29 cellular contexts compared by ENCODE assay signal in the genomic region with DNA sequence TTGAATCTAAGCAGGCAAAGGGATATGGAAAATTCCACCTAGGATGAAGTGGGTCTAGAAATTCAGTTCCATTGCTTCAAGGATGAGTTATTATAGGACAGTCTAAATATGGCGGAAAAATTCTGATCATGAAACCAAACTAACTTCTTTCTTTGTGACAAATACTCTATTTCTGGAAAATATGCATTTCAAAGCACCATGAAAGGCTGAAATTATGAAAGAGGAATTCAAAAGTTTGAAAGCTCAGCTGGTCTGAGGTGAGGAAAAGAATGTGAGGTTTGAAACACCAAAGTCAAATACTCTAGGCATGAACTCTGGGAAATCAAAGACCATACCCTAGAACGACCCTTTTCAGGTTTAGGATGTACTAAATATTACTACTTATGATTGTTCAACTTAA. TPM values are rescaled to one million over a fixed set of nuclear protein-coding genes. Genes with fewer than 3 reads are reported as not detected.
"Had no signal": no experiment of that assay in that cellular context is flagged by ENCODE, and none has a peak within 500 bp of the region (broad histone marks: within the 10 kb centered on the region; RNA-seq: fewer than 3 reads in every experiment).

No MANE protein-coding gene starts in this region.

- ATAC-seq: activated CD4-positive, alpha-beta T cell treated with anti-CD3 and anti-CD28 coated beads for 36 hours; activated CD8-positive, alpha-beta memory T cell treated with anti-CD3 and anti-CD28 coated beads, Interleukin-2, amount 10 ng/mL, durations not matched to agents 7 days and 5 days; activated CD8-positive, alpha-beta T cell treated with anti-CD3 and anti-CD28 coated beads, Interleukin-2, amount 10 ng/mL, durations not matched to agents 7 days and 5 days; activated naive CD4-positive, alpha-beta T cell treated with anti-CD3 and anti-CD28 coated beads, Interleukin-2, amount 50 U/mL, for 72 hours; body of pancreas; esophagus mucosa; foreskin keratinocyte; gastrocnemius medialis; heart left ventricle had no signal

- H3K27me3 ChIP-seq: ascending aorta, body of pancreas, colonic mucosa, foreskin keratinocyte, gastrocnemius medialis, heart left ventricle had no signal

- H3K4me1 Mint-ChIP-seq: activated CD4-positive, alpha-beta T cell treated with anti-CD3 and anti-CD28 coated beads for 36 hours; activated CD4-positive, alpha-beta T cell treated with anti-CD3 and anti-CD28 coated beads, Interleukin-2, amount 10 ng/mL, durations not matched to agents 24 days and 14 days; activated CD8-positive, alpha-beta memory T cell treated with anti-CD3 and anti-CD28 coated beads, Interleukin-2, amount 10 ng/mL, durations not matched to agents 7 days and 5 days; activated naive CD4-positive, alpha-beta T cell treated with anti-CD3 and anti-CD28 coated beads, Interleukin-2, amount 10 ng/mL, durations not matched to agents 7 days and 5 days; activated naive CD8-positive, alpha-beta T cell treated with anti-CD3 and anti-CD28 coated beads, Interleukin-2, amount 10 ng/mL, durations not matched to agents 7 days and 5 days had no signal

- H3K4me3 ChIP-seq: ascending aorta, body of pancreas, colonic mucosa, gastrocnemius medialis, heart left ventricle had no signal

- H3K27ac ChIP-seq: ascending aorta, body of pancreas, colonic mucosa, foreskin keratinocyte, gastrocnemius medialis, heart left ventricle had no signal

- H3K9me3 ChIP-seq: ascending aorta, body of pancreas, colonic mucosa, gastrocnemius medialis, heart left ventricle had no signal

- H3K4me1 ChIP-seq: ascending aorta, body of pancreas, colonic mucosa, gastrocnemius medialis, heart left ventricle had no signal

- H3K36me3 Mint-ChIP-seq: activated CD4-positive, alpha-beta memory T cell treated with anti-CD3 and anti-CD28 coated beads for 36 hours; activated CD8-positive, alpha-beta memory T cell treated with anti-CD3 and anti-CD28 coated beads, Interleukin-2, amount 10 ng/mL, durations not matched to agents 7 days and 5 days; activated naive CD4-positive, alpha-beta T cell treated with anti-CD3 and anti-CD28 coated beads, Interleukin-2, amount 10 ng/mL, durations not matched to agents 7 days and 5 days; activated naive CD4-positive, alpha-beta T cell treated with anti-CD3 and anti-CD28 coated beads, Interleukin-2, amount 50 U/mL, for 72 hours; activated naive CD8-positive, alpha-beta T cell treated with anti-CD3 and anti-CD28 coated beads, Interleukin-2, amount 10 ng/mL, durations not matched to agents 7 days and 5 days had no signal

- H3K27me3 Mint-ChIP-seq: activated CD4-positive, alpha-beta memory T cell treated with anti-CD3 and anti-CD28 coated beads for 36 hours; activated CD4-positive, alpha-beta T cell treated with anti-CD3 and anti-CD28 coated beads for 36 hours; activated CD4-positive, alpha-beta T cell treated with anti-CD3 and anti-CD28 coated beads, Interleukin-2, amount 10 ng/mL, durations not matched to agents 24 days and 14 days; activated CD8-positive, alpha-beta memory T cell treated with anti-CD3 and anti-CD28 coated beads, Interleukin-2, amount 10 ng/mL, durations not matched to agents 7 days and 5 days; activated naive CD4-positive, alpha-beta T cell treated with anti-CD3 and anti-CD28 coated beads, Interleukin-2, amount 10 ng/mL, durations not matched to agents 7 days and 5 days; activated naive CD8-positive, alpha-beta T cell treated with anti-CD3 and anti-CD28 coated beads, Interleukin-2, amount 10 ng/mL, durations not matched to agents 7 days and 5 days had no signal

- H3K4me3 Mint-ChIP-seq: activated CD4-positive, alpha-beta memory T cell treated with anti-CD3 and anti-CD28 coated beads for 36 hours; activated CD4-positive, alpha-beta T cell treated with anti-CD3 and anti-CD28 coated beads for 36 hours; activated CD4-positive, alpha-beta T cell treated with anti-CD3 and anti-CD28 coated beads, Interleukin-2, amount 10 ng/mL, durations not matched to agents 24 days and 14 days; activated CD8-positive, alpha-beta memory T cell treated with anti-CD3 and anti-CD28 coated beads, Interleukin-2, amount 10 ng/mL, durations not matched to agents 7 days and 5 days; activated CD8-positive, alpha-beta T cell treated with anti-CD3 and anti-CD28 coated beads, Interleukin-2, amount 10 ng/mL, durations not matched to agents 7 days and 5 days; activated naive CD4-positive, alpha-beta T cell treated with anti-CD3 and anti-CD28 coated beads, Interleukin-2, amount 10 ng/mL, durations not matched to agents 7 days and 5 days; activated naive CD8-positive, alpha-beta T cell treated with anti-CD3 and anti-CD28 coated beads, Interleukin-2, amount 10 ng/mL, durations not matched to agents 7 days and 5 days; activated T-helper 1 cell treated with anti-CD3 and anti-CD28 coated beads, Interleukin-12 subunit alpha, Interleukin-12 subunit beta, Interleukin-2, Interleukin-4 antibody, amounts not matched to agents 30 ng/mL and 10 ng/mL and 1 ng/mL, durations not matched to agents 14 hours and 24 hours and 36 hours had no signal

- H3K9me3 Mint-ChIP-seq: activated CD4-positive, alpha-beta T cell treated with anti-CD3 and anti-CD28 coated beads, Interleukin-2, amount 10 ng/mL, durations not matched to agents 24 days and 14 days; activated naive CD4-positive, alpha-beta T cell treated with anti-CD3 and anti-CD28 coated beads, Interleukin-2, amount 10 ng/mL, durations not matched to agents 7 days and 5 days; activated T-helper 1 cell treated with anti-CD3 and anti-CD28 coated beads, Interleukin-12 subunit alpha, Interleukin-12 subunit beta, Interleukin-2, Interleukin-4 antibody, amounts not matched to agents 30 ng/mL and 10 ng/mL and 1 ng/mL, durations not matched to agents 14 hours and 24 hours and 36 hours had no signal

- H3K27ac Mint-ChIP-seq: activated CD4-positive, alpha-beta memory T cell treated with anti-CD3 and anti-CD28 coated beads for 36 hours; activated CD4-positive, alpha-beta T cell treated with anti-CD3 and anti-CD28 coated beads for 36 hours; activated CD4-positive, alpha-beta T cell treated with anti-CD3 and anti-CD28 coated beads, Interleukin-2, amount 10 ng/mL, durations not matched to agents 24 days and 14 days; activated CD8-positive, alpha-beta memory T cell treated with anti-CD3 and anti-CD28 coated beads, Interleukin-2, amount 10 ng/mL, durations not matched to agents 7 days and 5 days; activated CD8-positive, alpha-beta T cell treated with anti-CD3 and anti-CD28 coated beads, Interleukin-2, amount 10 ng/mL, durations not matched to agents 7 days and 5 days; activated naive CD4-positive, alpha-beta T cell treated with anti-CD3 and anti-CD28 coated beads, Interleukin-2, amount 10 ng/mL, durations not matched to agents 7 days and 5 days; activated naive CD4-positive, alpha-beta T cell treated with anti-CD3 and anti-CD28 coated beads, Interleukin-2, amount 50 U/mL, for 72 hours; activated naive CD8-positive, alpha-beta T cell treated with anti-CD3 and anti-CD28 coated beads, Interleukin-2, amount 10 ng/mL, durations not matched to agents 7 days and 5 days; activated T-helper 1 cell treated with anti-CD3 and anti-CD28 coated beads, Interleukin-12 subunit alpha, Interleukin-12 subunit beta, Interleukin-2, Interleukin-4 antibody, amounts not matched to agents 30 ng/mL and 10 ng/mL and 1 ng/mL, durations not matched to agents 14 hours and 24 hours and 36 hours had no signal

- DNase-seq: activated CD4-positive, alpha-beta memory T cell treated with anti-CD3 and anti-CD28 coated beads for 36 hours; activated CD4-positive, alpha-beta T cell treated with anti-CD3 and anti-CD28 coated beads for 36 hours; activated CD4-positive, alpha-beta T cell treated with anti-CD3 and anti-CD28 coated beads, Interleukin-2, amount 10 ng/mL, durations not matched to agents 24 days and 14 days; activated CD4-positive, CD25-positive, alpha-beta regulatory T cell; activated CD4-positive, CD25-positive, alpha-beta regulatory T cell treated with anti-CD3 and anti-CD28 coated beads, Interleukin-2, amount 50 U/mL, for 72 hours; activated CD8-positive, alpha-beta memory T cell treated with anti-CD3 and anti-CD28 coated beads, Interleukin-2, amount 10 ng/mL, durations not matched to agents 7 days and 5 days; activated CD8-positive, alpha-beta memory T cell treated with anti-CD3 and anti-CD28 coated beads, Interleukin-2, amount 50 U/mL, for 4 hours; activated CD8-positive, alpha-beta T cell treated with anti-CD3 and anti-CD28 coated beads, Interleukin-2, amount 10 ng/mL, durations not matched to agents 7 days and 5 days; activated gamma-delta T cell; activated naive CD4-positive, alpha-beta T cell; activated naive CD4-positive, alpha-beta T cell treated with anti-CD3 and anti-CD28 coated beads, Interleukin-2, amount 10 ng/mL, durations not matched to agents 7 days and 5 days; activated naive CD8-positive, alpha-beta T cell treated with anti-CD3 and anti-CD28 coated beads, Interleukin-2, amount 10 ng/mL, durations not matched to agents 7 days and 5 days; activated T-cell treated with anti-CD3 and anti-CD28 coated beads, Interleukin-2, amount 50 U/mL, for 1 hour; activated T-cell treated with anti-CD3 and anti-CD28 coated beads, Interleukin-2, amount 50 U/mL, for 48 hours; body of pancreas; caudate nucleus; colonic mucosa; effector CD8-positive, alpha-beta T cell; foreskin keratinocyte; gastrocnemius medialis; glutamatergic neuron; heart left ventricle; T-helper 2 cell had no signal

- H3K36me3 ChIP-seq: ascending aorta, colonic mucosa, gastrocnemius medialis, heart left ventricle had no signal

RNA-seq across cellular contexts. Expression of a gene that starts 36.4 kb away (rescaled TPM):
- total RNA-seq: activated CD4-positive, alpha-beta memory T cell treated with anti-CD3 and anti-CD28 coated beads for 36 hours; activated CD4-positive, alpha-beta T cell treated with anti-CD3 and anti-CD28 coated beads for 36 hours; activated CD4-positive, alpha-beta T cell treated with anti-CD3 and anti-CD28 coated beads, Interleukin-2, amount 10 ng/mL, durations not matched to agents 24 days and 14 days; activated CD8-positive, alpha-beta memory T cell treated with anti-CD3 and anti-CD28 coated beads for 36 hours; activated CD8-positive, alpha-beta memory T cell treated with anti-CD3 and anti-CD28 coated beads, Interleukin-2, amount 10 ng/mL, durations not matched to agents 7 days and 5 days; activated CD8-positive, alpha-beta T cell treated with anti-CD3 and anti-CD28 coated beads, Interleukin-2, amount 10 ng/mL, durations not matched to agents 7 days and 5 days; activated naive CD4-positive, alpha-beta T cell treated with anti-CD3 and anti-CD28 coated beads, Interleukin-2, amount 50 U/mL, for 72 hours; activated naive CD8-positive, alpha-beta T cell treated with anti-CD3 and anti-CD28 coated beads, Interleukin-2, amount 10 ng/mL, durations not matched to agents 7 days and 5 days; activated T-helper 1 cell treated with anti-CD3 and anti-CD28 coated beads, Interleukin-12 subunit alpha, Interleukin-12 subunit beta, Interleukin-2, Interleukin-4 antibody, amounts not matched to agents 30 ng/mL and 10 ng/mL and 1 ng/mL, durations not matched to agents 14 hours and 24 hours and 36 hours; ascending aorta; esophagus mucosa; T-helper 1 cell treated with Interleukin-12 subunit alpha and Interleukin-12 subunit beta and Interleukin-4 antibody, amounts not matched to agents 30 ng/mL and 1 ng/mL, for 36 hours had no signal
- polyA plus RNA-seq: heart left ventricle had no signal
